In the genomic region with DNA sequence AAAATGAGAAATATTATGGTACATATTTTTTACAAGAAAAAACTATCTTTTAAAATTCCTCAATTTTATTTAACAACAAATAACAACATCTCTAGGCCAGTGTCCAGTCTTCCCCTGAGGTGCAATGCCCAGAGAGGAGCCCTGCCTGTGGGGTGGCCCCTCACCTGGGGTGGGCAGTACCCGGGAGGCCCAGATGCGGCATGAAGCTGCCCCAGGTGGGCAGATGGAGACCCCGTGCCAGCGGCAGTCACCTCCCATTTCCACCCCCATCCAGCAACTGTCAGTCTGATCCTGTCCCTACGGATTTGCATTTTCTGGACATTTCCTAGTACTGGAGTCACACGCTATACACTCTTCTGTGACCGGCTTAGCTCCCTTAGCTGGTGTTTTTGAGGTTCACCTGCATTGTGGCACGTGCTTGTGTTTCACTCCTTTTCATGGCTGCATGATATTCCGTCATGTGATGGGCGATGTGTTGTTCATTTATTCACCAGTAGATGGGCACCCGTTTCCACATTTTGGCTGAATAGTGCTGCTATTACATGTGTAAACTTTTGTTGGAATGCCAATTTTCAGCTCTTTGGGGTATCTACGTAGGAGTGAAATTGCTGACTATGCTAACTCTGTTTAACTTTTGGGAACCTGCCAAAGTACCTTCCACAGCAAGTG, we compare ENCODE assay signal across 15 cellular contexts. TPM values are rescaled to one million over a fixed set of nuclear protein-coding genes. Genes with fewer than 3 reads are reported as not detected.
DNase-seq lines count a peak whose midpoint lies in the region; ATAC-seq and TF ChIP-seq lines count a peak whose summit lies in the region.
"Had no signal": no experiment of that assay in that cellular context is flagged by ENCODE, and none has a peak within 500 bp of the region (broad histone marks: within the 10 kb centered on the region; RNA-seq: fewer than 3 reads in every experiment).

No MANE protein-coding gene starts in this region.

- H3K4me1 Mint-ChIP-seq in endodermal cell, result no peaks in the 10 kb centered on the region
- H3K4me1 Mint-ChIP-seq in stimulated activated effector memory CD8-positive, alpha-beta T cell treated with anti-CD3 and anti-CD28 coated beads, Interleukin-12 subunit alpha, Interleukin-12 subunit beta, amount 100 ng/mL, for 72 hours, result peaks cover 14% of the 10 kb centered on the region

- peak; percentile 18 to 37 for ATAC-seq in activated naive CD4-positive, alpha-beta T cell treated with anti-CD3 and anti-CD28 coated beads, Interleukin-2, amount 50 U/mL, for 72 hours
- peak; percentile 24 for ATAC-seq in stimulated activated effector memory CD8-positive, alpha-beta T cell treated with anti-CD3 and anti-CD28 coated beads, Interleukin-12 subunit alpha, Interleukin-12 subunit beta, amount 100 ng/mL, for 72 hours

- no TSS peak for BruUV-seq in OCI-LY7 (replicated peaks; lab: Mats Ljungman, UMichigan)

- TF ChIP-seq CTCF in OCI-LY7 (conservative IDR thresholded peaks at IDR 0.05; ENCODE audit: low read length) (0 out of 2 replicates have a peak, but pooled peaks have one; percentile 22), endodermal cell (conservative IDR thresholded peaks at IDR 0.05) (peak; percentile 31), colonic mucosa (IDR thresholded peaks at IDR 0.05) (no peak)

- no peak overlapping the region for H3K4me2 ChIP-seq in OCI-LY7 (ENCODE audit: low read length)

- H3K27ac ChIP-seq in OCI-LY7 (ENCODE audit: low read depth, low read length, poor library complexity, severe bottlenecking), result no peak overlapping the region
- no peak overlapping the region for H3K27ac ChIP-seq in endodermal cell (ENCODE audit: low read depth, low read length)
- H3K27ac ChIP-seq in colonic mucosa, result no peak overlapping the region
- H3K27ac ChIP-seq: SJSA1, vagina had no signal

- H3K9me3 ChIP-seq in OCI-LY7 (ENCODE audit: low read length) (no peaks in the 10 kb centered on the region), endodermal cell (ENCODE audit: control insufficient read depth, low read length) (no peaks in the 10 kb centered on the region), colonic mucosa (no peaks in the 10 kb centered on the region)
- H3K9me3 ChIP-seq: SJSA1, vagina had no signal

- DNase-seq in activated naive CD4-positive, alpha-beta T cell treated with anti-CD3 and anti-CD28 coated beads, Interleukin-2, amount 50 U/mL, for 72 hours (ENCODE audit: low spot score in 2 of 2), result no peak
- no peak for DNase-seq in activated naive CD4-positive, alpha-beta T cell treated with Interleukin-2 at 50 U/mL for 16 hours
- no peak for DNase-seq in OCI-LY7 (ENCODE audit: low spot score)
- no peak for DNase-seq in endodermal cell
- no peak for DNase-seq in stimulated activated effector memory CD8-positive, alpha-beta T cell treated with anti-CD3 and anti-CD28 coated beads, Interleukin-12 subunit alpha, Interleukin-12 subunit beta, amount 100 ng/mL, for 72 hours (ENCODE audit: low spot score in 2 of 2)
- no peak for DNase-seq in NCI-H146 (lab: John Stamatoyannopoulos, UW)
- no peak for DNase-seq in NCI-H1436 treated with DMSO at 0.1 percent for 48 hours (lab: John Stamatoyannopoulos, UW)
- DNase-seq in colonic mucosa, result no peak
- DNase-seq: activated gamma-delta T cell, Calu3, GDM1, NCI-H1417, NCI-H2227 treated with DMSO at 0.1 percent for 48 hours had no signal

- H3K9me3 Mint-ChIP-seq in activated naive CD4-positive, alpha-beta T cell treated with anti-CD3 and anti-CD28 coated beads, Interleukin-2, amount 50 U/mL, for 72 hours, result no peaks in the 10 kb centered on the region
- peaks cover 14% of the 10 kb centered on the region for H3K9me3 Mint-ChIP-seq in endodermal cell
- H3K9me3 Mint-ChIP-seq in stimulated activated effector memory CD8-positive, alpha-beta T cell treated with anti-CD3 and anti-CD28 coated beads, Interleukin-12 subunit alpha, Interleukin-12 subunit beta, amount 100 ng/mL, for 72 hours, result no peaks in the 10 kb centered on the region

- H3K4me3 ChIP-seq in OCI-LY7 (ENCODE audit: low read depth, low read length, poor library complexity, severe bottlenecking) (no peak overlapping the region), endodermal cell (ENCODE audit: low read length) (no peak overlapping the region), colonic mucosa (no peak overlapping the region)
- H3K4me3 ChIP-seq: SJSA1, vagina had no signal

- no peak overlapping the region for H2AFZ ChIP-seq in OCI-LY7 (ENCODE audit: low read length)

- H3K36me3 Mint-ChIP-seq in activated naive CD4-positive, alpha-beta T cell treated with anti-CD3 and anti-CD28 coated beads, Interleukin-2, amount 50 U/mL, for 72 hours, result no peaks in the 10 kb centered on the region
- no peaks in the 10 kb centered on the region for H3K36me3 Mint-ChIP-seq in endodermal cell (ENCODE audit: low read depth)
- H3K36me3 Mint-ChIP-seq in stimulated activated effector memory CD8-positive, alpha-beta T cell treated with anti-CD3 and anti-CD28 coated beads, Interleukin-12 subunit alpha, Interleukin-12 subunit beta, amount 100 ng/mL, for 72 hours, result no peaks in the 10 kb centered on the region

- H3K27me3 Mint-ChIP-seq in endodermal cell (ENCODE audit: insufficient read depth), result peaks cover 16% of the 10 kb centered on the region

- no peak overlapping the region for H3K4me3 Mint-ChIP-seq in endodermal cell
- H3K4me3 Mint-ChIP-seq in stimulated activated effector memory CD8-positive, alpha-beta T cell treated with anti-CD3 and anti-CD28 coated beads, Interleukin-12 subunit alpha, Interleukin-12 subunit beta, amount 100 ng/mL, for 72 hours, result no peak overlapping the region

- no peak overlapping the region for H3K27ac Mint-ChIP-seq in activated naive CD4-positive, alpha-beta T cell treated with anti-CD3 and anti-CD28 coated beads, Interleukin-2, amount 50 U/mL, for 72 hours
- H3K27ac Mint-ChIP-seq in endodermal cell, result no peak overlapping the region
- no peak overlapping the region for H3K27ac Mint-ChIP-seq in stimulated activated effector memory CD8-positive, alpha-beta T cell treated with anti-CD3 and anti-CD28 coated beads, Interleukin-12 subunit alpha, Interleukin-12 subunit beta, amount 100 ng/mL, for 72 hours

- H3K4me1 ChIP-seq in OCI-LY7 (ENCODE audit: insufficient read depth, low read length, poor library complexity, severe bottlenecking) (no peaks in the 10 kb centered on the region), endodermal cell (ENCODE audit: control insufficient read depth, insufficient read depth, low read length) (no peaks in the 10 kb centered on the region), colonic mucosa (no peaks in the 10 kb centered on the region)
- H3K4me1 ChIP-seq: vagina had no signal

- intact Hi-C loops in OCI-LY7 (cut with micrococcal nuclease; ENCODE audit: unreplicated experiment) (no loop called here), colonic mucosa (cut with DNase I) (no loop called here)

- POLR2A ChIA-PET in OCI-LY7 (lab: Charles Lee), result interaction anchor here (0.5 kb wide), 1 partner anchor 32 kb away, joined by 3 read pairs; no protein-coding TSS in a partner anchor

- H3K36me3 ChIP-seq in OCI-LY7 (ENCODE audit: insufficient read depth, low read length), result no peaks in the 10 kb centered on the region
- no peaks in the 10 kb centered on the region for H3K36me3 ChIP-seq in endodermal cell (ENCODE audit: control insufficient read depth, insufficient read depth, low read length)
- H3K36me3 ChIP-seq in colonic mucosa, result no peaks in the 10 kb centered on the region
- H3K36me3 ChIP-seq: SJSA1, vagina had no signal

- WGBS in endodermal cell (ENCODE audit: insufficient coverage in 1 of 2, insufficient read length in 1 of 2), 2 experiments, result 81 to 86% methylated on average over 10 to 12 of the region's 12 CpGs

- no peak overlapping the region for H3K9ac ChIP-seq in endodermal cell (ENCODE audit: extremely low read depth, low read length, poor library complexity, severe bottlenecking)
- no peak overlapping the region for H3K9ac ChIP-seq in colonic mucosa (ENCODE audit: low read depth in 2 of 2, low read length in 2 of 2)

- H4K20me1 ChIP-seq in OCI-LY7 (ENCODE audit: insufficient read depth, low read length), result no peaks in the 10 kb centered on the region

- H3K27me3 ChIP-seq in endodermal cell (ENCODE audit: control insufficient read depth, insufficient read depth, low read length, poor library complexity, severe bottlenecking) (peaks cover 18% of the 10 kb centered on the region), colonic mucosa (no peaks in the 10 kb centered on the region)
- H3K27me3 ChIP-seq: SJSA1, vagina had no signal

- no peaks in the 10 kb centered on the region for H3K9me2 ChIP-seq in OCI-LY7 (ENCODE audit: insufficient read depth, low read length)

- H3K79me2 ChIP-seq in OCI-LY7 (ENCODE audit: insufficient read depth, low read depth, low read length), result no peaks in the 10 kb centered on the region

- CTCF ChIA-PET in OCI-LY7 (lab: Charles Lee; ENCODE audit: unreplicated experiment), result no interaction called here

RNA-seq across cellular contexts. Expression of gene MAEA, which starts 11.9 kb away (rescaled TPM):
- 10 to 100 TPM; 42.8 to 50.1 TPM for total RNA-seq in activated naive CD4-positive, alpha-beta T cell treated with anti-CD3 and anti-CD28 coated beads, Interleukin-2, amount 50 U/mL, for 72 hours
- 52.5 and 53.2 TPM in 2 replicates for total RNA-seq in OCI-LY7 (2014; rRNA removed; shearing (Covaris generic))
- total RNA-seq in OCI-LY7 (2022) (59.3 and 64.2 TPM in 2 replicates), endodermal cell (10 to 100 TPM; 48.8 to 72.7 TPM), colonic mucosa (100 to 1,000 TPM in 1 of 2 donors, 10 to 100 TPM in 1; 65.8 to 124 TPM)
- polyA plus RNA-seq in endodermal cell (2013, experiment 1 of 2), result 72.4 TPM
- 65.4 TPM for polyA plus RNA-seq in endodermal cell (2013, experiment 2 of 2)

RNA-seq across cellular contexts. Expression of gene CTBP1, which starts 28.9 kb away (rescaled TPM):
- total RNA-seq in activated naive CD4-positive, alpha-beta T cell treated with anti-CD3 and anti-CD28 coated beads, Interleukin-2, amount 50 U/mL, for 72 hours, result 100 to 1,000 TPM in 1 of 2 donors, 10 to 100 TPM in 1; 74.7 to 177 TPM
- total RNA-seq in OCI-LY7 (2014; rRNA removed; shearing (Covaris generic)), result 286 and 311 TPM in 2 replicates
- total RNA-seq in OCI-LY7 (2022), result 228 and 238 TPM in 2 replicates
- 100 to 1,000 TPM; 181 to 189 TPM for total RNA-seq in endodermal cell
- polyA plus RNA-seq in endodermal cell (2013, experiment 1 of 2), result 145 TPM
- polyA plus RNA-seq in endodermal cell (2013, experiment 2 of 2), result 147 TPM
- total RNA-seq in colonic mucosa, result 100 to 1,000 TPM; 137 to 200 TPM
